Comparison of ENCODE assay signal across 22 cellular contexts in the genomic region with DNA sequence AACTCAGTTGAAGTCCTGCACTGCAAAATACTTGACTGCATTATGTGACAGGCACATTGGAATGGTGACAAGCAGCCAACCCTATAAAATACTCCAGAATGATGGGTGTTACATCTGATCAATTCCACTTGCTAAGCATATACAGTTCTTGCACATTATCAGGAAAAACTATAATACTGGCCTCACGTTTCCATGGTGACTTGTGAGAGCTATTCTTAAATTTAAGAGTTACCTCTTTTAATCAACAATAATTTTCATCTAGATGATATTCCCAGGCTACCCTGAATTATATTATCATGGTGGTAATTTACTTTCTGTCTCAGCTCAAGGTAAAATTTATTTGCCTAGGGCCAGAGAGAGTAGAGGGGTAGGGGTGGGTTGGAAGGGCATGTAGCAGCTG.
"Had no signal": no experiment of that assay in that cellular context is flagged by ENCODE, and none has a peak within 500 bp of the region (broad histone marks: within the 10 kb centered on the region; RNA-seq: fewer than 3 reads in every experiment).

No MANE protein-coding gene starts in this region.

- H3K27me3 ChIP-seq: esophagus squamous epithelium, gastroesophageal sphincter, spleen, testis, tibial nerve, upper lobe of right lung, vagina had no signal

- DNase-seq: esophagus squamous epithelium; glutamatergic neuron; kidney; left cardiac atrium; left ventricle myocardium superior; mesenchymal stem cell; midbrain; posterior cingulate gyrus; spleen; stimulated activated CD4-positive, alpha-beta T cell treated with anti-CD3 and anti-CD28 coated beads, Interleukin-15, amount 100 ng/mL, for 24 hours; stimulated activated CD4-positive, alpha-beta T cell treated with anti-CD3 and anti-CD28 coated beads, Interleukin-1b, Interleukin-23, amount 100 ng/mL, for 48 hours; stimulated activated CD4-positive, alpha-beta T cell treated with anti-CD3 and anti-CD28 coated beads, Interleukin-4, amount 100 ng/mL, for 24 hours; stimulated activated naive B cell treated with anti-CD40 and anti-IgM and Interleukin-4, amounts not matched to agents 10 μg/mL and 1 μg/mL and 100 μg/mL, for 72 hours; stimulated activated naive CD8-positive, alpha-beta T cell treated with anti-CD3 and anti-CD28 coated beads, Interleukin-15, amount 100 ng/mL, for 72 hours; testis; upper lobe of right lung had no signal

- H3K4me3 Mint-ChIP-seq: neural crest cell; stimulated activated naive B cell treated with anti-CD40 and anti-IgM and Interleukin-4, amounts not matched to agents 10 μg/mL and 1 μg/mL and 100 μg/mL, for 72 hours; stimulated activated naive CD8-positive, alpha-beta T cell treated with anti-CD3 and anti-CD28 coated beads, Interleukin-15, amount 100 ng/mL, for 72 hours had no signal

- ATAC-seq: gastroesophageal sphincter; left cardiac atrium; left ventricle myocardium superior; sciatic nerve; stimulated activated naive B cell treated with anti-CD40 and anti-IgM and Interleukin-4, amounts not matched to agents 10 μg/mL and 1 μg/mL and 100 μg/mL, for 72 hours; stimulated activated naive CD8-positive, alpha-beta T cell treated with anti-CD3 and anti-CD28 coated beads, Interleukin-15, amount 100 ng/mL, for 72 hours; upper lobe of right lung had no signal

- H3K27ac Mint-ChIP-seq: stimulated activated naive B cell treated with anti-CD40 and anti-IgM and Interleukin-4, amounts not matched to agents 10 μg/mL and 1 μg/mL and 100 μg/mL, for 72 hours; stimulated activated naive CD8-positive, alpha-beta T cell treated with anti-CD3 and anti-CD28 coated beads, Interleukin-15, amount 100 ng/mL, for 72 hours had no signal

- H3K4me1 Mint-ChIP-seq: neural crest cell had no signal

- H3K9me3 ChIP-seq: testis had no signal

- H3K4me3 ChIP-seq: esophagus squamous epithelium, gastroesophageal sphincter, lung, spleen, testis, tibial nerve, upper lobe of right lung, vagina had no signal

- FAIRE-seq: kidney had no signal

- H3K27me3 Mint-ChIP-seq: stimulated activated naive B cell treated with anti-CD40 and anti-IgM and Interleukin-4, amounts not matched to agents 10 μg/mL and 1 μg/mL and 100 μg/mL, for 72 hours; stimulated activated naive CD8-positive, alpha-beta T cell treated with anti-CD3 and anti-CD28 coated beads, Interleukin-15, amount 100 ng/mL, for 72 hours had no signal

- H3K36me3 ChIP-seq: upper lobe of right lung had no signal

- H3K27ac ChIP-seq: esophagus squamous epithelium, gastroesophageal sphincter, spleen, testis, tibial nerve, upper lobe of right lung, vagina had no signal
